ENCODE assay signal across 1 cellular context in the genomic region with DNA sequence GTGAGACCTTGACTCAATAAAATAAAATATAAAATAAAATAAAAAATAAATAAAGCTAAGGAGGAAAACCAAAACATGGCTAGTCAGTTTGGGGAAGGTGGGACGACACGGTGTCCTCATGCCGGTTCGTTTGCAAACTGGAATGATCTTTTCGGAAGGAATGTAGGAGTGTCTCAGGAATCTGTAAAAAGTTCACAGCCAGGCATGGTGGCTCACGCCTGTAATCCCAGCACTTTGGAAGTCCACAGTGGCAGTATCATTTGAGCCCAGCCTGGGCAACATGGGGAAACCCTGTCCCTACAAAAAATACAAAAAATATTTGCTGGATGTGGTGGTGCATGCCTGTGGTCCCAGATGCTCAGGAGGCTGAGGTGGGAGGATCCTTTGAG.
TF ChIP-seq lines count a peak whose summit lies in the region.

No MANE protein-coding gene starts in this region.

TF ChIP-seq in A549, 52 proteins besides CTCF, POLR2A, EP300 and RAD21:
- TF ChIP-seq, protein P1, sequence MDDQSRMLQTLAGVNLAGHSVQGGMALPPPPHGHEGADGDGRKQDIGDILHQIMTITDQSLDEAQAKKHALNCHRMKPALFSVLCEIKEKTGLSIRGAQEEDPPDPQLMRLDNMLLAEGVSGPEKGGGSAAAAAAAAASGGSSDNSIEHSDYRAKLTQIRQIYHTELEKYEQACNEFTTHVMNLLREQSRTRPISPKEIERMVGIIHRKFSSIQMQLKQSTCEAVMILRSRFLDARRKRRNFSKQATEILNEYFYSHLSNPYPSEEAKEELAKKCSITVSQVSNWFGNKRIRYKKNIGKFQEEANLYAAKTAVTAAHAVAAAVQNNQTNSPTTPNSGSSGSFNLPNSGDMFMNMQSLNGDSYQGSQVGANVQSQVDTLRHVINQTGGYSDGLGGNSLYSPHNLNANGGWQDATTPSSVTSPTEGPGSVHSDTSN (IDR thresholded peaks at IDR 0.05) = no peak
- TF ChIP-seq, protein P2, sequence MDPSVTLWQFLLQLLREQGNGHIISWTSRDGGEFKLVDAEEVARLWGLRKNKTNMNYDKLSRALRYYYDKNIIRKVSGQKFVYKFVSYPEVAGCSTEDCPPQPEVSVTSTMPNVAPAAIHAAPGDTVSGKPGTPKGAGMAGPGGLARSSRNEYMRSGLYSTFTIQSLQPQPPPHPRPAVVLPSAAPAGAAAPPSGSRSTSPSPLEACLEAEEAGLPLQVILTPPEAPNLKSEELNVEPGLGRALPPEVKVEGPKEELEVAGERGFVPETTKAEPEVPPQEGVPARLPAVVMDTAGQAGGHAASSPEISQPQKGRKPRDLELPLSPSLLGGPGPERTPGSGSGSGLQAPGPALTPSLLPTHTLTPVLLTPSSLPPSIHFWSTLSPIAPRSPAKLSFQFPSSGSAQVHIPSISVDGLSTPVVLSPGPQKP (IDR thresholded peaks at IDR 0.05; ENCODE audit: low read depth, low read length) = no peak
- TF ChIP-seq HDAC2 (IDR thresholded peaks at IDR 0.05) = no peak
- TF ChIP-seq, protein P3, sequence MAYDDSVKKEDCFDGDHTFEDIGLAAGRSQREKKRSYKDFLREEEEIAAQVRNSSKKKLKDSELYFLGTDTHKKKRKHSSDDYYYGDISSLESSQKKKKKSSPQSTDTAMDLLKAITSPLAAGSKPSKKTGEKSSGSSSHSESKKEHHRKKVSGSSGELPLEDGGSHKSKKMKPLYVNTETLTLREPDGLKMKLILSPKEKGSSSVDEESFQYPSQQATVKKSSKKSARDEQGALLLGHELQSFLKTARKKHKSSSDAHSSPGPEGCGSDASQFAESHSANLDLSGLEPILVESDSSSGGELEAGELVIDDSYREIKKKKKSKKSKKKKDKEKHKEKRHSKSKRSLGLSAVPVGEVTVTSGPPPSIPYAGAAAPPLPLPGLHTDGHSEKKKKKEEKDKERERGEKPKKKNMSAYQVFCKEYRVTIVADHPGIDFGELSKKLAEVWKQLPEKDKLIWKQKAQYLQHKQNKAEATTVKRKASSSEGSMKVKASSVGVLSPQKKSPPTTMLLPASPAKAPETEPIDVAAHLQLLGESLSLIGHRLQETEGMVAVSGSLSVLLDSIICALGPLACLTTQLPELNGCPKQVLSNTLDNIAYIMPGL (CRISPR knock-in tag; IDR thresholded peaks at IDR 0.05; ENCODE audit: borderline replicate concordance) = no peak
